In the genomic region with DNA sequence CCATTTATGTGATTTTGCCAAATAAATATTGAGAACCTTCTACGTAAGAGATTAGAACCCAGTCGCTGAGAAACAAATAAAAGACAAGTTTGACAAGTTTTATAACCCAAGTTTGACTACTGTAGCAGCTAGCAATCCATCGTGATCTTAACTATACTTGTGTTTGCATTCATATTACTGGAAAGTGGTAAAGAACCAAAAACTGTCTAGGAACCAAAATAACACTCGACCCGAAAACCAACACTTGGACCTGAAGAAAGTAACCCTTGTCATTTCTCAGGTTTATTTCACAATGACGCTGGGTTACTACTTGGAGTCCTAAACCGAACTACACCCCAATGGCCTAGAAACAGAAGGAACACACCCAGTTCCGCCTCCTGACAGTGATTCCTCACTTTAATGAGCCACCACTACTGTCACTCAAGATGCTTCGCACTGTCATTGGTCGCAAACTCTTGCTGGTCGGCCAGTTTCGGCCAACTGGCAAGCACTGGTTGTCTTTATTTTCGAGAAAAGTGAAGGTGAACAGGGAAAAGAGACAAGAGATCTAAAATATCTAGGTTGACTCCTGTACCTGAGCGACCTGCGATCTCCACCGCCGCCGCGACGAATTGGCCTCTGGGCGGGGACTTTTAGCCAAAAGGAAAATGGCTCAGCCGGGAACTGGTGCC, we compare ENCODE assay signal across 8 cellular contexts. TPM values are rescaled to one million over a fixed set of nuclear protein-coding genes. Genes with fewer than 3 reads are reported as not detected.
A peak's percentile ranks its signal among the peaks of the same experiment; 100 is the strongest.
DNase-seq lines count a peak whose midpoint lies in the region; ATAC-seq, FAIRE-seq and TF ChIP-seq lines count a peak whose summit lies in the region.

No MANE protein-coding gene starts in this region.

- CTCF ChIA-PET in T-cell (lab: Charles Lee), result interaction anchor here (0.5 to 1.1 kb wide), 4 partner anchors 14 to 1546 kb away, joined by 3 to 7 read pairs (median 3); no protein-coding TSS in a partner anchor

- peak overlapping the region; percentile 98 for H2AFZ ChIP-seq in parathyroid adenoma

- WGBS in adrenal gland, 4 donors, result 0 to 2% (median 1%) methylated on average over 20 to 22 of the region's 22 CpGs
- 1 to 2% methylated on average over 22 of the region's 22 CpGs for WGBS in tibial nerve, 2 donors

- no peak for TF ChIP-seq CTCF in adrenal gland (IDR thresholded peaks at IDR 0.05)
- no peak for TF ChIP-seq CTCF in parathyroid adenoma (IDR thresholded peaks at IDR 0.05)
- peak in 1 of 5 experiments; percentile 14 for TF ChIP-seq CTCF in tibial nerve (IDR thresholded peaks at IDR 0.05)

- H3K4me1 Mint-ChIP-seq in T-cell, result peaks cover 64 to 78% (median 77%) of the 10 kb centered on the region in 3 donors

- peak overlapping the region; percentile 48 to 80 (median 76) for H3K4me3 ChIP-seq in adrenal gland
- peak overlapping the region; percentile 98 for H3K4me3 ChIP-seq in parathyroid adenoma (ENCODE audit: low read depth, low read length)
- H3K4me3 ChIP-seq in tibial nerve, result peak overlapping the region; percentile 61 to 80 (median 76)

- peak overlapping the region; percentile 76 for H3K9ac ChIP-seq in parathyroid adenoma

- H3K4me1 ChIP-seq in adrenal gland (replicated peaks in 1 of 2), result peaks cover 8 to 47% of the 10 kb centered on the region in 2 donors
- no peaks in the 10 kb centered on the region for H3K4me1 ChIP-seq in parathyroid adenoma
- H3K4me1 ChIP-seq in tibial nerve, result peaks cover 0 to 41% (median 17%) of the 10 kb centered on the region in 4 donors

- no peaks in the 10 kb centered on the region for H3K27me3 ChIP-seq in adrenal gland
- no peaks in the 10 kb centered on the region for H3K27me3 ChIP-seq in parathyroid adenoma (ENCODE audit: control insufficient read depth, insufficient read depth, low read length)
- H3K27me3 ChIP-seq in tibial nerve, result no peaks in the 10 kb centered on the region

- no peaks in the 10 kb centered on the region for H3K27me3 Mint-ChIP-seq in T-cell

- peak overlapping the region; percentile 100 for H3K27ac Mint-ChIP-seq in T-cell

- no peaks in the 10 kb centered on the region for H3K9me3 ChIP-seq in adrenal gland (replicated peaks in 1 of 3)
- no peaks in the 10 kb centered on the region for H3K9me3 ChIP-seq in parathyroid adenoma (ENCODE audit: control insufficient read depth, low read length)
- H3K9me3 ChIP-seq in tibial nerve, result peaks cover 0 to 7% (median 3%) of the 10 kb centered on the region in 4 donors

- ATAC-seq in HG02870 (IDR thresholded peaks at IDR 0.05; ENCODE audit: unreplicated experiment) (peak; percentile 98), T-cell (replicated peaks in 1 of 4) (peak; percentile 94 to 96 (median 95))

- peaks cover 21% of the 10 kb centered on the region for H3K36me3 Mint-ChIP-seq in T-cell

- TF ChIP-seq EP300 in tibial nerve (IDR thresholded peaks at IDR 0.05), result no peak

- H3K9me3 Mint-ChIP-seq in T-cell, result no peaks in the 10 kb centered on the region

- H3K27ac ChIP-seq in adrenal gland (peak overlapping the region; percentile 92 to 98 (median 95)), parathyroid adenoma (peak overlapping the region; percentile 99), tibial nerve (peak overlapping the region; percentile 91 to 99 (median 96))

- H3K36me3 ChIP-seq in adrenal gland (replicated peaks in 1 of 2) (no peaks in the 10 kb centered on the region), parathyroid adenoma (ENCODE audit: control insufficient read depth, insufficient read depth, low read length) (no peaks in the 10 kb centered on the region), tibial nerve (no peaks in the 10 kb centered on the region)

- H3K79me2 ChIP-seq in parathyroid adenoma, result peaks cover 13% of the 10 kb centered on the region

- POLR2A ChIA-PET in T-cell (lab: Charles Lee), result interaction anchor here in 1 of 2 donors (0.7 kb wide), 1 partner anchor 239 kb away, joined by 3 read pairs; no protein-coding TSS in a partner anchor

- intact Hi-C loops in adrenal gland (cut with DNase I), result no loop called here
- intact Hi-C loops in cardiac septum (cut with DNase I), result loop anchor here (10.0 kb wide), 1 partner anchor 758 kb away; no protein-coding TSS in a partner anchor

- peak; percentile 99 for FAIRE-seq in GM12891 (lab: Jason Lieb, UNC)

- TF ChIP-seq POLR2A in GM12891 (IDR thresholded peaks at IDR 0.05; ENCODE audit: low read depth, low read length), result peak; percentile 45; the same call in 1 of the 2 replicates
- TF ChIP-seq POLR2A in adrenal gland (IDR thresholded peaks at IDR 0.05), result peak in 1 of 2 donors; percentile 56
- no peak for TF ChIP-seq POLR2A in tibial nerve (IDR thresholded peaks at IDR 0.05)

- peak overlapping the region; percentile 97 to 100 (median 98) for H3K4me3 Mint-ChIP-seq in T-cell

- DNase-seq in GM12891 (ENCODE audit: insufficient read length, low spot score) (peak; percentile 47), NCI-H1436 treated with DMSO at 0.1 percent for 48 hours (lab: John Stamatoyannopoulos, UW) (peak; percentile 79), T-cell (peak in 33 of 34 experiments; percentile 52 to 90 (median 80)), adrenal gland (peak; percentile 83 to 95 (median 90)), cardiac septum (ENCODE audit: low spot score) (peak; percentile 91), tibial nerve (ENCODE audit: low spot score in 2 of 2) (peak; percentile 62 to 86)

- H3K4me2 ChIP-seq in parathyroid adenoma (ENCODE audit: low read length), result peak overlapping the region; percentile 95

TF ChIP-seq in GM12891, 5 proteins besides CTCF, POLR2A, EP300 and RAD21:
- TF ChIP-seq TAF1 (IDR thresholded peaks at IDR 0.05; ENCODE audit: low read depth, low read length), result no peak
- no peak for TF ChIP-seq POU2F2 (IDR thresholded peaks at IDR 0.05; ENCODE audit: low read depth, low read length)
- no peak for TF ChIP-seq POLR2AphosphoS5 (IDR thresholded peaks at IDR 0.05; ENCODE audit: low read depth, low read length)
- no peak for TF ChIP-seq PAX5 (IDR thresholded peaks at IDR 0.05; ENCODE audit: insufficient read depth, low read length, severe bottlenecking)
- TF ChIP-seq SPI1 (IDR thresholded peaks at IDR 0.05; ENCODE audit: low read depth, low read length), result peak; percentile 60

RNA-seq across cellular contexts. Expression of a gene that starts 0.5 kb away (rescaled TPM):
- 10.3 TPM for polyA plus RNA-seq in GM12891 (2012; ENCODE audit: low read depth, missing spikeins)
- total RNA-seq in T-cell (10 to 100 TPM; 16.0 to 27.3 (median 21.8) TPM), adrenal gland (10 to 100 TPM; 30.8 to 60.9 (median 37.5) TPM), cardiac septum (38.6 TPM), tibial nerve (10 to 100 TPM; 25.3 to 34.3 (median 30.3) TPM)
- 10 to 100 TPM; 17.9 to 41.0 (median 20.0) TPM for polyA plus RNA-seq in adrenal gland

RNA-seq across cellular contexts. Expression of a gene that starts 0.7 kb away (rescaled TPM):
- 4.6 TPM for polyA plus RNA-seq in GM12891 (2012; ENCODE audit: low read depth, missing spikeins)
- total RNA-seq in T-cell (10 to 100 TPM; 17.3 to 22.0 (median 18.8) TPM), adrenal gland (10 to 100 TPM in 6 of 8 donors, 1 to 10 TPM in 2; 5.8 to 22.5 (median 17.1) TPM), cardiac septum (11.1 TPM), tibial nerve (10 to 100 TPM; 16.7 to 27.4 (median 21.5) TPM)
- 10 to 100 TPM in 1 of 3 donors, 1 to 10 TPM in 2; 7.0 to 12.1 (median 9.4) TPM for polyA plus RNA-seq in adrenal gland

Comparison
In these comparisons a context has a peak if more than half of its experiments do, and no peak if none do; other contexts are left out.
1. Peak in every context shown above with its lines: DNase-seq, ATAC-seq, H3K4me3 ChIP-seq and H3K27ac ChIP-seq.